Comparison of ENCODE assay signal across 1 cellular context in the genomic region with DNA sequence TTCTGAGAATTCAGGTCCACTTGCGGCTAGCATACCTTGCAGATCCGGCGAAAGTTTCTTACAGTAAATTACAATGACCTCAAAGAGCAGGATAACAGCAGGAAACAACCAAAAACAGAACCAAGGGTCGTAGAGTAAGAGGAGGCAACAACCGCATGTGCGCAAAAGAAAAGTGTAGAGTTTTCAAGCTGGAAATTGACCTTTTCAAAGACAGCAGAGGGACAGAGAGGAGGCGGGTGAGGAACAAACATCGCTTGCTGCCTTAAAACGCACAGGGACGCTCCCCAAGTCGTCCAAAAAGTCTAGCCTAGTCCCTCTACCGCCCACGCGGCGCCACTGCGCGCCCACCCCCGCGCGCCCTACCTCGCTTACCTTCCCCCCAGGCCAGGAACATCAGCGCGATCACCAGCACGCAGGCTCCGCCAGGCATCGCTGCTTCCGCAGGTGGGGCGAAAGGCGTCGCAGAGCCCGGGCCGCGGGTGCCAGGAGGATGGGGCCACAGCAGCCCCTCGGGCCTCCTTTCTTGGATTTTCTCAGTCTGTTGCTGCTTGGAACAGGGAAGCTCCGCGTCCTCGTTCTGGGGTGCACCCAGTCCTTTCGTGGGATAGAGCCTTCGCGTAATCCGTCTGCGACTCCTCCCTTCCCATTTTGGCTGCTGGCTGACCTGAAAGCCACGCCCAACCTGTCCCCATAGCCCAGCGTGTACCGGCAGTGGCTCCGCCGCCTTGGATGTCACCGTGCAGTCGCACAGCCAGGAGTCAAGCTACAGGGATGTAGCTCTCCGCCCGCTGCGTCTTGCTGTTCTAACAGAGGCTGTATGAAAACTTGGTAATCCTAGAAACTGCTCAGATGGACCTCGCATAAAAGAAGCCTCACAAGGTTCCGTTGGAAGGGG.
TF ChIP-seq lines count a peak whose summit lies in the region.

A gene (minus strand): TSS at position 579 of the 895 bp plus-strand sequence. CDS start 149 bp downstream, at position 430.

TF ChIP-seq in K562, 482 proteins besides CTCF, POLR2A, EP300 and RAD21 (continued from another document and continues in another):
- TF ChIP-seq, protein P1, sequence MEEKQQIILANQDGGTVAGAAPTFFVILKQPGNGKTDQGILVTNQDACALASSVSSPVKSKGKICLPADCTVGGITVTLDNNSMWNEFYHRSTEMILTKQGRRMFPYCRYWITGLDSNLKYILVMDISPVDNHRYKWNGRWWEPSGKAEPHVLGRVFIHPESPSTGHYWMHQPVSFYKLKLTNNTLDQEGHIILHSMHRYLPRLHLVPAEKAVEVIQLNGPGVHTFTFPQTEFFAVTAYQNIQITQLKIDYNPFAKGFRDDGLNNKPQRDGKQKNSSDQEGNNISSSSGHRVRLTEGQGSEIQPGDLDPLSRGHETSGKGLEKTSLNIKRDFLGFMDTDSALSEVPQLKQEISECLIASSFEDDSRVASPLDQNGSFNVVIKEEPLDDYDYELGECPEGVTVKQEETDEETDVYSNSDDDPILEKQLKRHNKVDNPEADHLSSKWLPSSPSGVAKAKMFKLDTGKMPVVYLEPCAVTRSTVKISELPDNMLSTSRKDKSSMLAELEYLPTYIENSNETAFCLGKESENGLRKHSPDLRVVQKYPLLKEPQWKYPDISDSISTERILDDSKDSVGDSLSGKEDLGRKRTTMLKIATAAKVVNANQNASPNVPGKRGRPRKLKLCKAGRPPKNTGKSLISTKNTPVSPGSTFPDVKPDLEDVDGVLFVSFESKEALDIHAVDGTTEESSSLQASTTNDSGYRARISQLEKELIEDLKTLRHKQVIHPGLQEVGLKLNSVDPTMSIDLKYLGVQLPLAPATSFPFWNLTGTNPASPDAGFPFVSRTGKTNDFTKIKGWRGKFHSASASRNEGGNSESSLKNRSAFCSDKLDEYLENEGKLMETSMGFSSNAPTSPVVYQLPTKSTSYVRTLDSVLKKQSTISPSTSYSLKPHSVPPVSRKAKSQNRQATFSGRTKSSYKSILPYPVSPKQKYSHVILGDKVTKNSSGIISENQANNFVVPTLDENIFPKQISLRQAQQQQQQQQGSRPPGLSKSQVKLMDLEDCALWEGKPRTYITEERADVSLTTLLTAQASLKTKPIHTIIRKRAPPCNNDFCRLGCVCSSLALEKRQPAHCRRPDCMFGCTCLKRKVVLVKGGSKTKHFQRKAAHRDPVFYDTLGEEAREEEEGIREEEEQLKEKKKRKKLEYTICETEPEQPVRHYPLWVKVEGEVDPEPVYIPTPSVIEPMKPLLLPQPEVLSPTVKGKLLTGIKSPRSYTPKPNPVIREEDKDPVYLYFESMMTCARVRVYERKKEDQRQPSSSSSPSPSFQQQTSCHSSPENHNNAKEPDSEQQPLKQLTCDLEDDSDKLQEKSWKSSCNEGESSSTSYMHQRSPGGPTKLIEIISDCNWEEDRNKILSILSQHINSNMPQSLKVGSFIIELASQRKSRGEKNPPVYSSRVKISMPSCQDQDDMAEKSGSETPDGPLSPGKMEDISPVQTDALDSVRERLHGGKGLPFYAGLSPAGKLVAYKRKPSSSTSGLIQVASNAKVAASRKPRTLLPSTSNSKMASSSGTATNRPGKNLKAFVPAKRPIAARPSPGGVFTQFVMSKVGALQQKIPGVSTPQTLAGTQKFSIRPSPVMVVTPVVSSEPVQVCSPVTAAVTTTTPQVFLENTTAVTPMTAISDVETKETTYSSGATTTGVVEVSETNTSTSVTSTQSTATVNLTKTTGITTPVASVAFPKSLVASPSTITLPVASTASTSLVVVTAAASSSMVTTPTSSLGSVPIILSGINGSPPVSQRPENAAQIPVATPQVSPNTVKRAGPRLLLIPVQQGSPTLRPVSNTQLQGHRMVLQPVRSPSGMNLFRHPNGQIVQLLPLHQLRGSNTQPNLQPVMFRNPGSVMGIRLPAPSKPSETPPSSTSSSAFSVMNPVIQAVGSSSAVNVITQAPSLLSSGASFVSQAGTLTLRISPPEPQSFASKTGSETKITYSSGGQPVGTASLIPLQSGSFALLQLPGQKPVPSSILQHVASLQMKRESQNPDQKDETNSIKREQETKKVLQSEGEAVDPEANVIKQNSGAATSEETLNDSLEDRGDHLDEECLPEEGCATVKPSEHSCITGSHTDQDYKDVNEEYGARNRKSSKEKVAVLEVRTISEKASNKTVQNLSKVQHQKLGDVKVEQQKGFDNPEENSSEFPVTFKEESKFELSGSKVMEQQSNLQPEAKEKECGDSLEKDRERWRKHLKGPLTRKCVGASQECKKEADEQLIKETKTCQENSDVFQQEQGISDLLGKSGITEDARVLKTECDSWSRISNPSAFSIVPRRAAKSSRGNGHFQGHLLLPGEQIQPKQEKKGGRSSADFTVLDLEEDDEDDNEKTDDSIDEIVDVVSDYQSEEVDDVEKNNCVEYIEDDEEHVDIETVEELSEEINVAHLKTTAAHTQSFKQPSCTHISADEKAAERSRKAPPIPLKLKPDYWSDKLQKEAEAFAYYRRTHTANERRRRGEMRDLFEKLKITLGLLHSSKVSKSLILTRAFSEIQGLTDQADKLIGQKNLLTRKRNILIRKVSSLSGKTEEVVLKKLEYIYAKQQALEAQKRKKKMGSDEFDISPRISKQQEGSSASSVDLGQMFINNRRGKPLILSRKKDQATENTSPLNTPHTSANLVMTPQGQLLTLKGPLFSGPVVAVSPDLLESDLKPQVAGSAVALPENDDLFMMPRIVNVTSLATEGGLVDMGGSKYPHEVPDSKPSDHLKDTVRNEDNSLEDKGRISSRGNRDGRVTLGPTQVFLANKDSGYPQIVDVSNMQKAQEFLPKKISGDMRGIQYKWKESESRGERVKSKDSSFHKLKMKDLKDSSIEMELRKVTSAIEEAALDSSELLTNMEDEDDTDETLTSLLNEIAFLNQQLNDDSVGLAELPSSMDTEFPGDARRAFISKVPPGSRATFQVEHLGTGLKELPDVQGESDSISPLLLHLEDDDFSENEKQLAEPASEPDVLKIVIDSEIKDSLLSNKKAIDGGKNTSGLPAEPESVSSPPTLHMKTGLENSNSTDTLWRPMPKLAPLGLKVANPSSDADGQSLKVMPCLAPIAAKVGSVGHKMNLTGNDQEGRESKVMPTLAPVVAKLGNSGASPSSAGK (IDR thresholded peaks at IDR 0.05), result no peak
- TF ChIP-seq, protein P2, sequence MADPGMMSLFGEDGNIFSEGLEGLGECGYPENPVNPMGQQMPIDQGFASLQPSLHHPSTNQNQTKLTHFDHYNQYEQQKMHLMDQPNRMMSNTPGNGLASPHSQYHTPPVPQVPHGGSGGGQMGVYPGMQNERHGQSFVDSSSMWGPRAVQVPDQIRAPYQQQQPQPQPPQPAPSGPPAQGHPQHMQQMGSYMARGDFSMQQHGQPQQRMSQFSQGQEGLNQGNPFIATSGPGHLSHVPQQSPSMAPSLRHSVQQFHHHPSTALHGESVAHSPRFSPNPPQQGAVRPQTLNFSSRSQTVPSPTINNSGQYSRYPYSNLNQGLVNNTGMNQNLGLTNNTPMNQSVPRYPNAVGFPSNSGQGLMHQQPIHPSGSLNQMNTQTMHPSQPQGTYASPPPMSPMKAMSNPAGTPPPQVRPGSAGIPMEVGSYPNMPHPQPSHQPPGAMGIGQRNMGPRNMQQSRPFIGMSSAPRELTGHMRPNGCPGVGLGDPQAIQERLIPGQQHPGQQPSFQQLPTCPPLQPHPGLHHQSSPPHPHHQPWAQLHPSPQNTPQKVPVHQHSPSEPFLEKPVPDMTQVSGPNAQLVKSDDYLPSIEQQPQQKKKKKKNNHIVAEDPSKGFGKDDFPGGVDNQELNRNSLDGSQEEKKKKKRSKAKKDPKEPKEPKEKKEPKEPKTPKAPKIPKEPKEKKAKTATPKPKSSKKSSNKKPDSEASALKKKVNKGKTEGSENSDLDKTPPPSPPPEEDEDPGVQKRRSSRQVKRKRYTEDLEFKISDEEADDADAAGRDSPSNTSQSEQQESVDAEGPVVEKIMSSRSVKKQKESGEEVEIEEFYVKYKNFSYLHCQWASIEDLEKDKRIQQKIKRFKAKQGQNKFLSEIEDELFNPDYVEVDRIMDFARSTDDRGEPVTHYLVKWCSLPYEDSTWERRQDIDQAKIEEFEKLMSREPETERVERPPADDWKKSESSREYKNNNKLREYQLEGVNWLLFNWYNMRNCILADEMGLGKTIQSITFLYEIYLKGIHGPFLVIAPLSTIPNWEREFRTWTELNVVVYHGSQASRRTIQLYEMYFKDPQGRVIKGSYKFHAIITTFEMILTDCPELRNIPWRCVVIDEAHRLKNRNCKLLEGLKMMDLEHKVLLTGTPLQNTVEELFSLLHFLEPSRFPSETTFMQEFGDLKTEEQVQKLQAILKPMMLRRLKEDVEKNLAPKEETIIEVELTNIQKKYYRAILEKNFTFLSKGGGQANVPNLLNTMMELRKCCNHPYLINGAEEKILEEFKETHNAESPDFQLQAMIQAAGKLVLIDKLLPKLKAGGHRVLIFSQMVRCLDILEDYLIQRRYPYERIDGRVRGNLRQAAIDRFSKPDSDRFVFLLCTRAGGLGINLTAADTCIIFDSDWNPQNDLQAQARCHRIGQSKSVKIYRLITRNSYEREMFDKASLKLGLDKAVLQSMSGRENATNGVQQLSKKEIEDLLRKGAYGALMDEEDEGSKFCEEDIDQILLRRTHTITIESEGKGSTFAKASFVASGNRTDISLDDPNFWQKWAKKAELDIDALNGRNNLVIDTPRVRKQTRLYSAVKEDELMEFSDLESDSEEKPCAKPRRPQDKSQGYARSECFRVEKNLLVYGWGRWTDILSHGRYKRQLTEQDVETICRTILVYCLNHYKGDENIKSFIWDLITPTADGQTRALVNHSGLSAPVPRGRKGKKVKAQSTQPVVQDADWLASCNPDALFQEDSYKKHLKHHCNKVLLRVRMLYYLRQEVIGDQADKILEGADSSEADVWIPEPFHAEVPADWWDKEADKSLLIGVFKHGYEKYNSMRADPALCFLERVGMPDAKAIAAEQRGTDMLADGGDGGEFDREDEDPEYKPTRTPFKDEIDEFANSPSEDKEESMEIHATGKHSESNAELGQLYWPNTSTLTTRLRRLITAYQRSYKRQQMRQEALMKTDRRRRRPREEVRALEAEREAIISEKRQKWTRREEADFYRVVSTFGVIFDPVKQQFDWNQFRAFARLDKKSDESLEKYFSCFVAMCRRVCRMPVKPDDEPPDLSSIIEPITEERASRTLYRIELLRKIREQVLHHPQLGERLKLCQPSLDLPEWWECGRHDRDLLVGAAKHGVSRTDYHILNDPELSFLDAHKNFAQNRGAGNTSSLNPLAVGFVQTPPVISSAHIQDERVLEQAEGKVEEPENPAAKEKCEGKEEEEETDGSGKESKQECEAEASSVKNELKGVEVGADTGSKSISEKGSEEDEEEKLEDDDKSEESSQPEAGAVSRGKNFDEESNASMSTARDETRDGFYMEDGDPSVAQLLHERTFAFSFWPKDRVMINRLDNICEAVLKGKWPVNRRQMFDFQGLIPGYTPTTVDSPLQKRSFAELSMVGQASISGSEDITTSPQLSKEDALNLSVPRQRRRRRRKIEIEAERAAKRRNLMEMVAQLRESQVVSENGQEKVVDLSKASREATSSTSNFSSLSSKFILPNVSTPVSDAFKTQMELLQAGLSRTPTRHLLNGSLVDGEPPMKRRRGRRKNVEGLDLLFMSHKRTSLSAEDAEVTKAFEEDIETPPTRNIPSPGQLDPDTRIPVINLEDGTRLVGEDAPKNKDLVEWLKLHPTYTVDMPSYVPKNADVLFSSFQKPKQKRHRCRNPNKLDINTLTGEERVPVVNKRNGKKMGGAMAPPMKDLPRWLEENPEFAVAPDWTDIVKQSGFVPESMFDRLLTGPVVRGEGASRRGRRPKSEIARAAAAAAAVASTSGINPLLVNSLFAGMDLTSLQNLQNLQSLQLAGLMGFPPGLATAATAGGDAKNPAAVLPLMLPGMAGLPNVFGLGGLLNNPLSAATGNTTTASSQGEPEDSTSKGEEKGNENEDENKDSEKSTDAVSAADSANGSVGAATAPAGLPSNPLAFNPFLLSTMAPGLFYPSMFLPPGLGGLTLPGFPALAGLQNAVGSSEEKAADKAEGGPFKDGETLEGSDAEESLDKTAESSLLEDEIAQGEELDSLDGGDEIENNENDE (IDR thresholded peaks at IDR 0.05; ENCODE audit: low read depth, low read length), result no peak
- TF ChIP-seq ADNP (tag; IDR thresholded peaks at IDR 0.05), result no peak
- TF ChIP-seq HCFC1 (IDR thresholded peaks at IDR 0.05; ENCODE audit: low read depth, low read length), result peak; percentile 57; the same call in 1 of the 2 replicates
- no peak for TF ChIP-seq ZNF589 (CRISPR knock-in tag; IDR thresholded peaks at IDR 0.05; ENCODE audit: low read depth)
- TF ChIP-seq, protein P3, sequence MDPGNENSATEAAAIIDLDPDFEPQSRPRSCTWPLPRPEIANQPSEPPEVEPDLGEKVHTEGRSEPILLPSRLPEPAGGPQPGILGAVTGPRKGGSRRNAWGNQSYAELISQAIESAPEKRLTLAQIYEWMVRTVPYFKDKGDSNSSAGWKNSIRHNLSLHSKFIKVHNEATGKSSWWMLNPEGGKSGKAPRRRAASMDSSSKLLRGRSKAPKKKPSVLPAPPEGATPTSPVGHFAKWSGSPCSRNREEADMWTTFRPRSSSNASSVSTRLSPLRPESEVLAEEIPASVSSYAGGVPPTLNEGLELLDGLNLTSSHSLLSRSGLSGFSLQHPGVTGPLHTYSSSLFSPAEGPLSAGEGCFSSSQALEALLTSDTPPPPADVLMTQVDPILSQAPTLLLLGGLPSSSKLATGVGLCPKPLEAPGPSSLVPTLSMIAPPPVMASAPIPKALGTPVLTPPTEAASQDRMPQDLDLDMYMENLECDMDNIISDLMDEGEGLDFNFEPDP (CRISPR knock-in tag; IDR thresholded peaks at IDR 0.05), result 0 out of 2 replicates have a peak, but pooled peaks have one; percentile 8
- peak; percentile 59; the same call in 1 of the 2 replicates for TF ChIP-seq NR2C2 (CRISPR knock-in tag; IDR thresholded peaks at IDR 0.05)
- peak; percentile 84 for TF ChIP-seq NR2C2 (tag; IDR thresholded peaks at IDR 0.05)
- TF ChIP-seq, protein P4, sequence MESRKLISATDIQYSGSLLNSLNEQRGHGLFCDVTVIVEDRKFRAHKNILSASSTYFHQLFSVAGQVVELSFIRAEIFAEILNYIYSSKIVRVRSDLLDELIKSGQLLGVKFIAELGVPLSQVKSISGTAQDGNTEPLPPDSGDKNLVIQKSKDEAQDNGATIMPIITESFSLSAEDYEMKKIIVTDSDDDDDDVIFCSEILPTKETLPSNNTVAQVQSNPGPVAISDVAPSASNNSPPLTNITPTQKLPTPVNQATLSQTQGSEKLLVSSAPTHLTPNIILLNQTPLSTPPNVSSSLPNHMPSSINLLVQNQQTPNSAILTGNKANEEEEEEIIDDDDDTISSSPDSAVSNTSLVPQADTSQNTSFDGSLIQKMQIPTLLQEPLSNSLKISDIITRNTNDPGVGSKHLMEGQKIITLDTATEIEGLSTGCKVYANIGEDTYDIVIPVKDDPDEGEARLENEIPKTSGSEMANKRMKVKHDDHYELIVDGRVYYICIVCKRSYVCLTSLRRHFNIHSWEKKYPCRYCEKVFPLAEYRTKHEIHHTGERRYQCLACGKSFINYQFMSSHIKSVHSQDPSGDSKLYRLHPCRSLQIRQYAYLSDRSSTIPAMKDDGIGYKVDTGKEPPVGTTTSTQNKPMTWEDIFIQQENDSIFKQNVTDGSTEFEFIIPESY (CRISPR knock-in tag; IDR thresholded peaks at IDR 0.05), result no peak; the same call in 1 of the 2 replicates
- TF ChIP-seq PTBP1 (IDR thresholded peaks at IDR 0.05; ENCODE audit: low read depth, low read length), result 0 out of 2 replicates have a peak, but pooled peaks have one; percentile 29
- no peak for TF ChIP-seq ARID2 (IDR thresholded peaks at IDR 0.05)
- no peak; the same call in 1 of the 2 replicates for TF ChIP-seq DMBX1 (CRISPR knock-in tag; IDR thresholded peaks at IDR 0.05; ENCODE audit: borderline replicate concordance)
- no peak for TF ChIP-seq FOXM1 (IDR thresholded peaks at IDR 0.05; ENCODE audit: low read depth)
- TF ChIP-seq FOXM1 (CRISPR knock-in tag; IDR thresholded peaks at IDR 0.05; ENCODE audit: low read depth), result 0 out of 2 replicates have a peak, but pooled peaks have one; percentile 9
- TF ChIP-seq BMI1 (IDR thresholded peaks at IDR 0.05; ENCODE audit: low read length), result no peak
- peak; percentile 11; the same call in 1 of the 2 replicates for TF ChIP-seq LARP7 (IDR thresholded peaks at IDR 0.05)
- TF ChIP-seq, protein P5, sequence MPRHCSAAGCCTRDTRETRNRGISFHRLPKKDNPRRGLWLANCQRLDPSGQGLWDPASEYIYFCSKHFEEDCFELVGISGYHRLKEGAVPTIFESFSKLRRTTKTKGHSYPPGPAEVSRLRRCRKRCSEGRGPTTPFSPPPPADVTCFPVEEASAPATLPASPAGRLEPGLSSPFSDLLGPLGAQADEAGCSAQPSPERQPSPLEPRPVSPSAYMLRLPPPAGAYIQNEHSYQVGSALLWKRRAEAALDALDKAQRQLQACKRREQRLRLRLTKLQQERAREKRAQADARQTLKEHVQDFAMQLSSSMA (CRISPR knock-in tag; IDR thresholded peaks at IDR 0.05), result 0 out of 2 replicates have a peak, but pooled peaks have one; percentile 52
- peak; percentile 60 for TF ChIP-seq LEF1 (IDR thresholded peaks at IDR 0.05)
